Comparison of ENCODE assay signal across 26 cellular contexts in the genomic region with DNA sequence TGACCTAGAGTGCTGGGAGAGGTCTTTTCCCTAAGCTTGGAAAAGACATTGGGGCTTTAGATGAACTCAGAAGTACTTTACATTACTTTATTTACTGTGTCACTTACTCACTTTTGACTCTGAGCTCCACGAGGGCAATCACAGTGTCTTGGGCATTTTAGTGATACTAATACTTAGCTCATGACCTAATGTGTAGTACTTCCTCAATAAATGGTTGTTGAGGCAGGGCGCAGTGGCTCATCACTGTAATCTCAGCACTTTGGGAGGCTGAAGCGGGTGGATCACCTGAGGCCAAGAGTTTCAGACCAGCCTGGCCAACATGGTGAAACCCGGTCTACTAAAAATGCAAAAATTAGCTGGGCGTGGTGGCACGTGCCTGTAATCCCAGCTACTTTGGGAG.
"Had no signal": no experiment of that assay in that cellular context is flagged by ENCODE, and none has a peak within 500 bp of the region (broad histone marks: within the 10 kb centered on the region; RNA-seq: fewer than 3 reads in every experiment).

No MANE protein-coding gene starts in this region.

- H3K9me3 ChIP-seq: body of pancreas, lower lobe of right lung, sigmoid colon, upper lobe of left lung had no signal

- ATAC-seq: activated CD4-positive, CD25-positive, alpha-beta regulatory T cell treated with anti-CD3 and anti-CD28 coated beads, Interleukin-2, amount 50 U/mL, for 24 hours; activated T-helper 17 cell treated with anti-CD3 and anti-CD28 coated beads, Interleukin-2, amount 50 U/mL, for 72 hours; body of pancreas; foreskin keratinocyte; left lobe of liver; lower lobe of right lung; T-cell had no signal

- DNase-seq: activated CD4-positive, alpha-beta memory T cell treated with anti-CD3 and anti-CD28 coated beads, Interleukin-2, amount 10 ng/mL, durations not matched to agents 7 days and 5 days; activated CD4-positive, alpha-beta T cell treated with anti-CD3 and anti-CD28 coated beads, Interleukin-2, amount 10 ng/mL, durations not matched to agents 24 days and 14 days; anterior cingulate cortex; body of pancreas; caudate nucleus; dermis blood vessel endothelial cell; effector CD8-positive, alpha-beta T cell; erythroblast; foreskin keratinocyte; lower lobe of right lung; mesendoderm; naive B cell; occipital lobe; sigmoid colon; stimulated activated CD4-positive, alpha-beta T cell treated with anti-CD3 and anti-CD28 coated beads, Interleukin-15, amount 100 ng/mL, for 24 hours; stimulated activated CD8-positive, alpha-beta memory T cell treated with anti-CD3 and anti-CD28 coated beads, Interleukin-4, amount 100 ng/mL, for 48 hours; stimulated activated naive CD4-positive, alpha-beta T cell; T-cell; upper lobe of left lung had no signal

- H3K27me3 ChIP-seq: body of pancreas, foreskin keratinocyte, sigmoid colon, upper lobe of left lung had no signal

- H3K27me3 Mint-ChIP-seq: activated CD4-positive, alpha-beta memory T cell treated with anti-CD3 and anti-CD28 coated beads, Interleukin-2, amount 10 ng/mL, durations not matched to agents 7 days and 5 days; activated CD4-positive, alpha-beta T cell treated with anti-CD3 and anti-CD28 coated beads, Interleukin-2, amount 10 ng/mL, durations not matched to agents 24 days and 14 days; activated T-helper 17 cell treated with anti-CD3 and anti-CD28 coated beads, Interleukin-2, amount 50 U/mL, for 72 hours; naive B cell; T-cell had no signal

- H3K4me2 ChIP-seq: smooth muscle cell had no signal

- H3K27ac ChIP-seq: body of pancreas, foreskin keratinocyte, lower lobe of right lung, sigmoid colon, upper lobe of left lung, VCaP had no signal

- H3K4me1 Mint-ChIP-seq: neural crest cell, T-cell had no signal

- H3K27ac Mint-ChIP-seq: activated CD4-positive, alpha-beta memory T cell treated with anti-CD3 and anti-CD28 coated beads, Interleukin-2, amount 10 ng/mL, durations not matched to agents 7 days and 5 days; activated CD4-positive, alpha-beta T cell treated with anti-CD3 and anti-CD28 coated beads, Interleukin-2, amount 10 ng/mL, durations not matched to agents 24 days and 14 days; activated T-helper 17 cell treated with anti-CD3 and anti-CD28 coated beads, Interleukin-2, amount 50 U/mL, for 72 hours; T-helper 2 cell treated with Interferon-gamma antibody and Interleukin-4, amounts not matched to agents 5 μg/mL and 100 μg/mL, for 36 hours had no signal

- H3K9me3 Mint-ChIP-seq: activated CD4-positive, alpha-beta memory T cell treated with anti-CD3 and anti-CD28 coated beads, Interleukin-2, amount 10 ng/mL, durations not matched to agents 7 days and 5 days; activated CD4-positive, alpha-beta T cell treated with anti-CD3 and anti-CD28 coated beads, Interleukin-2, amount 10 ng/mL, durations not matched to agents 24 days and 14 days; activated T-helper 17 cell treated with anti-CD3 and anti-CD28 coated beads, Interleukin-2, amount 50 U/mL, for 72 hours; naive B cell; neural crest cell; T-cell; T-helper 2 cell treated with Interferon-gamma antibody and Interleukin-4, amounts not matched to agents 5 μg/mL and 100 μg/mL, for 36 hours had no signal

- H3K4me3 Mint-ChIP-seq: activated CD4-positive, alpha-beta memory T cell treated with anti-CD3 and anti-CD28 coated beads, Interleukin-2, amount 10 ng/mL, durations not matched to agents 7 days and 5 days; activated CD4-positive, alpha-beta T cell treated with anti-CD3 and anti-CD28 coated beads, Interleukin-2, amount 10 ng/mL, durations not matched to agents 24 days and 14 days; activated T-helper 17 cell treated with anti-CD3 and anti-CD28 coated beads, Interleukin-2, amount 50 U/mL, for 72 hours; neural crest cell; T-cell; T-helper 2 cell treated with Interferon-gamma antibody and Interleukin-4, amounts not matched to agents 5 μg/mL and 100 μg/mL, for 36 hours had no signal

- H3K4me3 ChIP-seq: body of pancreas, lower lobe of right lung, sigmoid colon, smooth muscle cell, upper lobe of left lung had no signal

- H3K4me1 ChIP-seq: body of pancreas, lower lobe of right lung, sigmoid colon, upper lobe of left lung had no signal
